Comparison of ENCODE assay signal across 12 cellular contexts in the genomic region with DNA sequence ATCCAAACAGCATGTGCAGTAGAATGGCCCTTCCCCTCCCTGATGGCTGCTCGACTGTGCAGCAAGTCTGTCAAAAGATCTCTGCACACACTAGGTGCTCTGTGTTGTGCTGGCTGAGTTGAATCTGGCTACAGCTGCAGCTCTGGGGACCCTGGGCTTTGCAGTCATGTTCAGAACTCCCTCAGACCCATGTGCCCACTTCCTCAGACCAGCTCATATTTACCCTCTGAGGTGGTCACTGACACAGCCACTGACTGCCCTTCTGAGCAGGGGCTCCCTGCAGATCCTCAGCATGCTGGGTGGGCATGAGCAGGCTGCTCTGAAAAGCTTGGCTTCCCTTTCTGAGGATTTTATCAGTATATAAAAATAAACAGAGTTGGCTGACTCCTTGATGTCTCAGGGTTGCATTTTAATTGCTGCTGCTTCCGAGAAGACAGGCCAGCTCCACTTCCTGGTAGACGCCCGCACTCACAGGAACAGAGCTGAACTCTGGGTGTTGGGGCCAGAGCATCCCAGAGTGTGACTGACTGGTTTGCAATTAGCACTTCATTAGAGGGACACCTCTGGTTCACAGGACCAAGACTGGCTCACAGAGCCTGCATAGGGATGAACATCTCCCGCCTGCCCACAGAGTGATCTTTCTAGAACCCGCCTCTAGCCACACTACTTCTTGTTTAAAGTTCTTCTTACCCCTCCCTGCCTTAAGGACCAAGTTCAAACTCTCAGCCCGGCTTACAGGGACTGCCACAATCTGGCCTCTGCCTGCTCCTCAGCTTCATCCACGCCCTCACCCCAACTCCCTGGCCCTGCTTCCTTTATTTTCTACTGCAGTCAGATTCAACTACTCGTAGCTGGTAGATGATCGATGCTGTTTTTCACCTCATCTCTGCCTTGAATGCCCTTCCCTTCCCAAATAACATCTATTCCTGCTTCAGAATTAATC.
A peak's percentile ranks its signal among the peaks of the same experiment; 100 is the strongest.
DNase-seq lines count a peak whose midpoint lies in the region; ATAC-seq and TF ChIP-seq lines count a peak whose summit lies in the region.
"Had no signal": no experiment of that assay in that cellular context is flagged by ENCODE, and none has a peak within 500 bp of the region (broad histone marks: within the 10 kb centered on the region; RNA-seq: fewer than 3 reads in every experiment).

No MANE protein-coding gene starts in this region.

- peak; percentile 48 for DNase-seq in activated naive CD4-positive, alpha-beta T cell treated with anti-CD3 and anti-CD28 coated beads for 36 hours
- no peak for DNase-seq in activated naive CD4-positive, alpha-beta T cell treated with Interleukin-2 at 50 U/mL for 16 hours
- DNase-seq in activated T-helper 1 cell treated with anti-CD3 and anti-CD28 coated beads, Interleukin-12 subunit alpha, Interleukin-12 subunit beta, Interleukin-2, Interleukin-4 antibody, amounts not matched to agents 30 ng/mL and 10 ng/mL and 1 ng/mL, durations not matched to agents 14 hours and 24 hours and 36 hours (ENCODE audit: low spot score), result peak; percentile 3
- DNase-seq in left colon (peak in 1 of 2 donors; percentile 50), stomach (no peak), LoVo (ENCODE audit: low spot score) (no peak), DMS114 treated with DMSO at 0.1 percent for 48 hours (lab: John Stamatoyannopoulos, UW; ENCODE audit: unreplicated experiment) (no peak)
- DNase-seq: activated T-cell treated with anti-CD3 and anti-CD28 coated beads, Interleukin-2, amount 50 U/mL, for 48 hours; heart left ventricle; NCI-H1417; T-helper 9 cell had no signal

- intact Hi-C loops in activated naive CD4-positive, alpha-beta T cell treated with anti-CD3 and anti-CD28 coated beads for 36 hours (cut with micrococcal nuclease), result loop anchor here (5.0 kb wide), 1 partner anchor 36 kb away; no protein-coding TSS in a partner anchor
- intact Hi-C loops in activated T-helper 1 cell treated with anti-CD3 and anti-CD28 coated beads, Interleukin-12 subunit alpha, Interleukin-12 subunit beta, Interleukin-2, Interleukin-4 antibody, amounts not matched to agents 30 ng/mL and 10 ng/mL and 1 ng/mL, durations not matched to agents 14 hours and 24 hours and 36 hours (cut with micrococcal nuclease), result no loop called here
- intact Hi-C loops in left colon (cut with DNase I, micrococcal nuclease), result no loop called here
- intact Hi-C loops in stomach (cut with DNase I; ENCODE audit: low total_unique reads), result no loop called here

- ATAC-seq in left colon (peak; percentile 90), GM19324 (IDR thresholded peaks at IDR 0.05; ENCODE audit: low FRiP score, unreplicated experiment) (no peak)

- H3K4me3 ChIP-seq in stomach, result no peak overlapping the region
- H3K4me3 ChIP-seq: heart left ventricle had no signal

- no peaks in the 10 kb centered on the region for H3K36me3 Mint-ChIP-seq in activated naive CD4-positive, alpha-beta T cell treated with anti-CD3 and anti-CD28 coated beads for 36 hours (ENCODE audit: low read depth)
- peaks cover 2% of the 10 kb centered on the region for H3K36me3 Mint-ChIP-seq in activated T-helper 1 cell treated with anti-CD3 and anti-CD28 coated beads, Interleukin-12 subunit alpha, Interleukin-12 subunit beta, Interleukin-2, Interleukin-4 antibody, amounts not matched to agents 30 ng/mL and 10 ng/mL and 1 ng/mL, durations not matched to agents 14 hours and 24 hours and 36 hours (ENCODE audit: low read depth)

- H3K27me3 Mint-ChIP-seq in activated naive CD4-positive, alpha-beta T cell treated with anti-CD3 and anti-CD28 coated beads for 36 hours (ENCODE audit: low read depth), result peaks cover 5% of the 10 kb centered on the region
- H3K27me3 Mint-ChIP-seq in activated T-helper 1 cell treated with anti-CD3 and anti-CD28 coated beads, Interleukin-12 subunit alpha, Interleukin-12 subunit beta, Interleukin-2, Interleukin-4 antibody, amounts not matched to agents 30 ng/mL and 10 ng/mL and 1 ng/mL, durations not matched to agents 14 hours and 24 hours and 36 hours (ENCODE audit: insufficient read depth), result no peaks in the 10 kb centered on the region

- peak overlapping the region in 3 of 5 donors; percentile 73 to 82 (median 76) for H3K27ac ChIP-seq in stomach

- no peak overlapping the region for H3K4me3 Mint-ChIP-seq in activated naive CD4-positive, alpha-beta T cell treated with anti-CD3 and anti-CD28 coated beads for 36 hours
- no peak overlapping the region for H3K4me3 Mint-ChIP-seq in activated T-helper 1 cell treated with anti-CD3 and anti-CD28 coated beads, Interleukin-12 subunit alpha, Interleukin-12 subunit beta, Interleukin-2, Interleukin-4 antibody, amounts not matched to agents 30 ng/mL and 10 ng/mL and 1 ng/mL, durations not matched to agents 14 hours and 24 hours and 36 hours

- H3K4me1 ChIP-seq in stomach, result peaks cover 14 to 40% (median 25%) of the 10 kb centered on the region in 4 donors

- peaks cover 17% of the 10 kb centered on the region for H3K4me1 Mint-ChIP-seq in activated naive CD4-positive, alpha-beta T cell treated with anti-CD3 and anti-CD28 coated beads for 36 hours (ENCODE audit: low read depth)
- H3K4me1 Mint-ChIP-seq in activated T-helper 1 cell treated with anti-CD3 and anti-CD28 coated beads, Interleukin-12 subunit alpha, Interleukin-12 subunit beta, Interleukin-2, Interleukin-4 antibody, amounts not matched to agents 30 ng/mL and 10 ng/mL and 1 ng/mL, durations not matched to agents 14 hours and 24 hours and 36 hours (ENCODE audit: low read depth), result peaks cover 26% of the 10 kb centered on the region

- H3K27ac Mint-ChIP-seq in activated naive CD4-positive, alpha-beta T cell treated with anti-CD3 and anti-CD28 coated beads for 36 hours, result peak overlapping the region; percentile 64
- peak overlapping the region; percentile 74 for H3K27ac Mint-ChIP-seq in activated T-helper 1 cell treated with anti-CD3 and anti-CD28 coated beads, Interleukin-12 subunit alpha, Interleukin-12 subunit beta, Interleukin-2, Interleukin-4 antibody, amounts not matched to agents 30 ng/mL and 10 ng/mL and 1 ng/mL, durations not matched to agents 14 hours and 24 hours and 36 hours

- no peaks in the 10 kb centered on the region for H3K9me3 ChIP-seq in stomach
- H3K9me3 ChIP-seq: heart left ventricle had no signal

- no peaks in the 10 kb centered on the region for H3K27me3 ChIP-seq in stomach
- H3K27me3 ChIP-seq: heart left ventricle had no signal

- TF ChIP-seq EP300 in stomach (IDR thresholded peaks at IDR 0.05), result no peak

- no peaks in the 10 kb centered on the region for H3K36me3 ChIP-seq in stomach
- H3K36me3 ChIP-seq: heart left ventricle had no signal

- 62 to 74% (median 68%) methylated on average over 9 to 10 of the region's 10 CpGs for WGBS in stomach, 5 donors

- no peak for TF ChIP-seq CTCF in stomach (IDR thresholded peaks at IDR 0.05)

- H3K9me3 Mint-ChIP-seq in activated naive CD4-positive, alpha-beta T cell treated with anti-CD3 and anti-CD28 coated beads for 36 hours, result peaks cover 4% of the 10 kb centered on the region
- no peaks in the 10 kb centered on the region for H3K9me3 Mint-ChIP-seq in activated T-helper 1 cell treated with anti-CD3 and anti-CD28 coated beads, Interleukin-12 subunit alpha, Interleukin-12 subunit beta, Interleukin-2, Interleukin-4 antibody, amounts not matched to agents 30 ng/mL and 10 ng/mL and 1 ng/mL, durations not matched to agents 14 hours and 24 hours and 36 hours

- no peak for TF ChIP-seq POLR2A in stomach (IDR thresholded peaks at IDR 0.05)

- CTCF ChIA-PET in activated naive CD4-positive, alpha-beta T cell treated with anti-CD3 and anti-CD28 coated beads for 36 hours (lab: Charles Lee), result interaction anchor here (0.6 kb wide), 1 partner anchor 1970 kb away, joined by 3 read pairs; no protein-coding TSS in a partner anchor

Comparison
In these comparisons a context has a peak if more than half of its experiments do, and no peak if none do; other contexts are left out.
1. DNase-seq: peak in activated naive CD4-positive, alpha-beta T cell treated with anti-CD3 and anti-CD28 coated beads for 36 hours (single experiment) and activated T-helper 1 cell treated with anti-CD3 and anti-CD28 coated beads, Interleukin-12 subunit alpha, Interleukin-12 subunit beta, Interleukin-2, Interleukin-4 antibody, amounts not matched to agents 30 ng/mL and 10 ng/mL and 1 ng/mL, durations not matched to agents 14 hours and 24 hours and 36 hours (single experiment); none in activated naive CD4-positive, alpha-beta T cell treated with Interleukin-2 at 50 U/mL for 16 hours (single experiment), stomach (single experiment), LoVo (single experiment) and DMS114 treated with DMSO at 0.1 percent for 48 hours (single experiment).